In genomic region chr18:33194793-33195192, GRCh38 we compare ENCODE assay signal across 24 cellular contexts.
"Had no signal": no experiment of that assay in that cellular context is flagged by ENCODE, and none has a peak within 500 bp of the region (broad histone marks: within the 10 kb centered on the region; RNA-seq: fewer than 3 reads in every experiment).

No MANE protein-coding gene starts in this region.

- H3K4me1 Mint-ChIP-seq: endodermal cell had no signal

- H3K27me3 ChIP-seq: colonic mucosa, dorsolateral prefrontal cortex, esophagus muscularis mucosa, esophagus squamous epithelium, foreskin keratinocyte, gastroesophageal sphincter, heart left ventricle, heart right ventricle had no signal

- H3K4me3 Mint-ChIP-seq: dendritic cell treated with granulocyte-macrophage colony-stimulating factor and Interleukin-4, amounts not matched to agents 40 ng/mL and 50 ng/mL, for 4 days; effector memory CD8-positive, alpha-beta T cell; endodermal cell had no signal

- H3K36me3 ChIP-seq: colonic mucosa, esophagus muscularis mucosa, esophagus squamous epithelium, gastroesophageal sphincter, heart left ventricle, heart right ventricle had no signal

- H3K4me1 ChIP-seq: colonic mucosa, esophagus muscularis mucosa, esophagus squamous epithelium, foreskin keratinocyte, gastroesophageal sphincter, heart left ventricle, heart right ventricle had no signal

- H3K27ac Mint-ChIP-seq: dendritic cell treated with granulocyte-macrophage colony-stimulating factor and Interleukin-4, amounts not matched to agents 40 ng/mL and 50 ng/mL, for 4 days; effector memory CD8-positive, alpha-beta T cell; endodermal cell had no signal

- H3K9me3 Mint-ChIP-seq: dendritic cell treated with granulocyte-macrophage colony-stimulating factor and Interleukin-4, amounts not matched to agents 40 ng/mL and 50 ng/mL, for 4 days; endodermal cell had no signal

- H3K4me3 ChIP-seq: colonic mucosa, coronary artery, dorsolateral prefrontal cortex, esophagus muscularis mucosa, esophagus squamous epithelium, gastroesophageal sphincter, heart left ventricle, heart right ventricle had no signal

- H3K27ac ChIP-seq: colonic mucosa, coronary artery, dorsolateral prefrontal cortex, epithelial cell of prostate, esophagus muscularis mucosa, esophagus squamous epithelium, foreskin keratinocyte, gastroesophageal sphincter, heart left ventricle, heart right ventricle had no signal

- ATAC-seq: effector memory CD8-positive, alpha-beta T cell; esophagus mucosa; foreskin keratinocyte; gastroesophageal sphincter; heart left ventricle; heart right ventricle had no signal

- H3K27me3 Mint-ChIP-seq: effector memory CD8-positive, alpha-beta T cell had no signal

- H3K9me3 ChIP-seq: colonic mucosa, esophagus muscularis mucosa, esophagus squamous epithelium, gastroesophageal sphincter, heart left ventricle, heart right ventricle had no signal

- DNase-seq: colonic mucosa; cortex of kidney; dermis blood vessel endothelial cell; dorsolateral prefrontal cortex; effector CD4-positive, alpha-beta T cell; effector CD8-positive, alpha-beta T cell; effector memory CD4-positive, alpha-beta T cell; effector memory CD8-positive, alpha-beta T cell; endodermal cell; erythroblast; esophagus squamous epithelium; foreskin fibroblast; foreskin keratinocyte; foreskin melanocyte; glutamatergic neuron; head of caudate nucleus; heart left ventricle; heart right ventricle had no signal
